Comparison of ENCODE assay signal across 29 cellular contexts in the genomic region with DNA sequence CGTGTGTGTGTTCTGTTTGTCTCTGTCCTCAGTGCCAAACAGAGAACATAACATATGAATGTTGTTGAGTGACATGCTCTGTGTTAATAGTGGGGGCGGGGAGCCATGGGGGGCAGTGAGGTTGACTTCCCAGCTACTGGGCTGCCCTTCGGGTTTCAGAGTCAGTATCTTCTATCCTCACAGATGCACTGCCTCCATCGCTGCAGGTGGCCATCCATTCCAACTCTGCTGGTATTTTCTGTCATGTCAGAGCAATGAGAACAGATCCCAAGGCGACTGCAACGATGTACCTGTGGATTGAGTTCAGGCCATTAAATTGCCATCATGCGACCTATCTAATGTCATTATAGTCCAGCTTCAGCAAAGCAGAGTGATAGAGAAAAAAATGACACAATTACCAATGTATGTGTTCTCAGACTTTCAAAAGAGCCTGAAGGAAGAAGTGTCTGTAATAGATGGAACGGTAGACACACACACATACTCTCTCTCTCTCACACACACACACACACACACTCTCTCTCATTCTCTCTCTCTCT.
"Had no signal": no experiment of that assay in that cellular context is flagged by ENCODE, and none has a peak within 500 bp of the region (broad histone marks: within the 10 kb centered on the region; RNA-seq: fewer than 3 reads in every experiment).

No MANE protein-coding gene starts in this region.

- H3K27ac Mint-ChIP-seq: effector memory CD8-positive, alpha-beta T cell; mesothelial cell of epicardium; naive B cell; natural killer cell treated with Interleukin-12 subunit alpha and Interleukin-12 subunit beta and Interleukin-15 and Interleukin-18, amount 100 ng/mL, for 72 hours; stimulated activated memory B cell treated with anti-CD40 and anti-IgM and Interleukin-4, amounts not matched to agents 10 μg/mL and 1 μg/mL and 100 μg/mL, for 72 hours had no signal

- H3K36me3 ChIP-seq: esophagus squamous epithelium, left lung, ovary, sigmoid colon, spleen, thoracic aorta, tibial nerve, upper lobe of left lung had no signal

- H3K4me3 Mint-ChIP-seq: effector memory CD8-positive, alpha-beta T cell; mesothelial cell of epicardium; naive B cell; natural killer cell treated with Interleukin-12 subunit alpha and Interleukin-12 subunit beta and Interleukin-15 and Interleukin-18, amount 100 ng/mL, for 72 hours; stimulated activated memory B cell treated with anti-CD40 and anti-IgM and Interleukin-4, amounts not matched to agents 10 μg/mL and 1 μg/mL and 100 μg/mL, for 72 hours had no signal

- H3K36me3 Mint-ChIP-seq: mesothelial cell of epicardium; naive B cell; natural killer cell treated with Interleukin-12 subunit alpha and Interleukin-12 subunit beta and Interleukin-15 and Interleukin-18, amount 100 ng/mL, for 72 hours; stimulated activated memory B cell treated with anti-CD40 and anti-IgM and Interleukin-4, amounts not matched to agents 10 μg/mL and 1 μg/mL and 100 μg/mL, for 72 hours had no signal

- H3K27me3 Mint-ChIP-seq: effector memory CD8-positive, alpha-beta T cell; naive B cell; natural killer cell treated with Interleukin-12 subunit alpha and Interleukin-12 subunit beta and Interleukin-15 and Interleukin-18, amount 100 ng/mL, for 72 hours; stimulated activated memory B cell treated with anti-CD40 and anti-IgM and Interleukin-4, amounts not matched to agents 10 μg/mL and 1 μg/mL and 100 μg/mL, for 72 hours had no signal

- H3K9me3 ChIP-seq: esophagus squamous epithelium, mucosa of descending colon, ovary, psoas muscle, sigmoid colon, thoracic aorta, tibial nerve, upper lobe of left lung had no signal

- H3K4me1 ChIP-seq: esophagus squamous epithelium, left lung, psoas muscle, sigmoid colon, spleen, upper lobe of left lung had no signal

- H3K4me3 ChIP-seq: coronary artery, esophagus squamous epithelium, left lung, mucosa of descending colon, ovary, psoas muscle, sigmoid colon, spleen, thoracic aorta, tibial nerve, upper lobe of left lung had no signal

- DNase-seq: effector memory CD8-positive, alpha-beta T cell; erythroblast; esophagus squamous epithelium; foreskin melanocyte; head of caudate nucleus; left lung; mesenchymal stem cell; mucosa of descending colon; naive B cell; occipital lobe; ovary; posterior cingulate gyrus; psoas muscle; right cardiac atrium; sigmoid colon; spleen; stimulated activated CD4-positive, alpha-beta T cell treated with anti-CD3 and anti-CD28 coated beads, Interleukin-4, amount 100 ng/mL, for 4 hours; stimulated activated naive CD8-positive, alpha-beta T cell treated with anti-CD3 and anti-CD28 coated beads, Interleukin-15, Interleukin-2, amounts not matched to agents 100 U/mL and 50 U/mL, for 24 hours; substantia nigra; upper lobe of left lung had no signal

- H3K9me3 Mint-ChIP-seq: effector memory CD8-positive, alpha-beta T cell; mesothelial cell of epicardium; stimulated activated memory B cell treated with anti-CD40 and anti-IgM and Interleukin-4, amounts not matched to agents 10 μg/mL and 1 μg/mL and 100 μg/mL, for 72 hours had no signal

- H3K4me1 Mint-ChIP-seq: naive B cell; stimulated activated memory B cell treated with anti-CD40 and anti-IgM and Interleukin-4, amounts not matched to agents 10 μg/mL and 1 μg/mL and 100 μg/mL, for 72 hours had no signal

- FAIRE-seq: endometrium, keratinocyte, urothelium cell line had no signal

- ATAC-seq: effector memory CD8-positive, alpha-beta T cell; left lung; mucosa of descending colon; natural killer cell treated with Interleukin-12 subunit alpha and Interleukin-12 subunit beta and Interleukin-15 and Interleukin-18, amount 100 ng/mL, for 72 hours; psoas muscle; right cardiac atrium; stimulated activated memory B cell treated with anti-CD40 and anti-IgM and Interleukin-4, amounts not matched to agents 10 μg/mL and 1 μg/mL and 100 μg/mL, for 72 hours; stimulated activated naive CD8-positive, alpha-beta T cell treated with anti-CD3 and anti-CD28 coated beads, Interleukin-15, Interleukin-2, amounts not matched to agents 100 U/mL and 50 U/mL, for 24 hours had no signal

- H3K27ac ChIP-seq: coronary artery, esophagus squamous epithelium, left lung, ovary, psoas muscle, sigmoid colon, spleen, thoracic aorta, tibial nerve, upper lobe of left lung had no signal

- H3K27me3 ChIP-seq: esophagus squamous epithelium, left lung, ovary, sigmoid colon, spleen, tibial nerve, upper lobe of left lung had no signal
